Comparison of ENCODE assay signal across 27 cellular contexts in genomic region chr2:29573602-29574001, GRCh38.
"Had no signal": no experiment of that assay in that cellular context is flagged by ENCODE, and none has a peak within 500 bp of the region (broad histone marks: within the 10 kb centered on the region; RNA-seq: fewer than 3 reads in every experiment).

No MANE protein-coding gene starts in this region.

- H3K27ac ChIP-seq: coronary artery, epithelial cell of prostate, gastrocnemius medialis, heart left ventricle, hepatocyte, left lung, neutrophil, prostate gland, right atrium auricular region, stomach, thyroid gland, vagina had no signal

- H3K4me3 ChIP-seq: coronary artery, gastrocnemius medialis, heart left ventricle, hepatocyte, left lung, mucosa of descending colon, prostate gland, right atrium auricular region, stomach, thyroid gland, vagina had no signal

- H3K36me3 ChIP-seq: gastrocnemius medialis, heart left ventricle, left lung, neutrophil, prostate gland, right atrium auricular region, stomach, thyroid gland, vagina had no signal

- H3K79me2 ChIP-seq: hepatocyte had no signal

- H2AFZ ChIP-seq: hepatocyte had no signal

- ATAC-seq: esophagus mucosa; gastrocnemius medialis; heart left ventricle; left cardiac atrium; left lung; mucosa of descending colon; natural killer cell treated with Interleukin-12 subunit alpha and Interleukin-12 subunit beta and Interleukin-15 and Interleukin-18, amount 100 ng/mL, for 72 hours; sciatic nerve; stimulated activated effector memory CD8-positive, alpha-beta T cell treated with anti-CD3 and anti-CD28 coated beads, Interleukin-12 subunit alpha, Interleukin-12 subunit beta, amount 100 ng/mL, for 72 hours had no signal

- H3K4me2 ChIP-seq: hepatocyte had no signal

- H3K4me1 ChIP-seq: gastrocnemius medialis, heart left ventricle, left lung, prostate gland, right atrium auricular region, thyroid gland, vagina had no signal

- H3K27me3 ChIP-seq: gastrocnemius medialis, left lung, neutrophil, right atrium auricular region, stomach, thyroid gland, vagina had no signal

- H3K9me3 ChIP-seq: gastrocnemius medialis, heart left ventricle, left lung, mucosa of descending colon, neutrophil, prostate gland, right atrium auricular region, stomach, thyroid gland, vagina had no signal

- DNase-seq: dermis blood vessel endothelial cell; foreskin fibroblast; gastrocnemius medialis; heart left ventricle; kidney; left cardiac atrium; left lung; mesenchymal stem cell; mucosa of descending colon; naive B cell; stimulated activated CD4-positive, alpha-beta T cell treated with anti-CD3 and anti-CD28 coated beads, Interleukin-2, amount 100 ng/mL, for 24 hours; stimulated activated CD4-positive, alpha-beta T cell treated with anti-CD3 and anti-CD28 coated beads, Interleukin-4, amount 100 ng/mL, for 24 hours; stimulated activated naive CD4-positive, alpha-beta T cell treated with Interleukin-2 at 50 U/mL for 16 hours; stomach; thyroid gland; trophoblast cell had no signal
